10 cellular contexts compared by ENCODE assay signal in the genomic region with DNA sequence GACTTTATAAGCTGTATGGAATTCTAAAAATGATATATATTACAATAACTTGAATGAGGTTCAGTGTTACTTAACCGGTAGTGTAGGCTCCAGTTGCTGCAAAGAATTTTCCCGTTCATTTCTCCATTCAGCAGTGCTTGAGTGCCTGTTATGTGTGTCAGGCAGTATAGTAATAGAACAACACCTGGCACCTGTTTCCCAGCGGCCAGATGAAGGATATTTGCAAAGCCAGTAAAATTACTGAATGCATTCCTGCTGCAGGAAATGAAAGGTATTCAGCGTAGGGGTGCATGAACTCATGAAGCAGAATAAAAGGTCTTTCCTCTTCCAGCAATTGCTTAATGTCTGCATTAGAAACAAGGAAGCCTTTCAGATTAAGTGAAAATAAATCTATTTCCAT.
"Had no signal": no experiment of that assay in that cellular context is flagged by ENCODE, and none has a peak within 500 bp of the region (broad histone marks: within the 10 kb centered on the region; RNA-seq: fewer than 3 reads in every experiment).

No MANE protein-coding gene starts in this region.

- H3K36me3 Mint-ChIP-seq: activated naive CD4-positive, alpha-beta T cell treated with anti-CD3 and anti-CD28 coated beads, Interleukin-2, amount 50 U/mL, for 24 hours had no signal

- H3K27ac Mint-ChIP-seq: activated CD8-positive, alpha-beta T cell treated with anti-CD3 and anti-CD28 coated beads for 36 hours; activated naive CD4-positive, alpha-beta T cell treated with anti-CD3 and anti-CD28 coated beads, Interleukin-2, amount 50 U/mL, for 24 hours had no signal

- H3K36me3 ChIP-seq: adrenal gland, vagina had no signal

- H3K27me3 Mint-ChIP-seq: activated CD8-positive, alpha-beta T cell treated with anti-CD3 and anti-CD28 coated beads for 36 hours; activated naive CD4-positive, alpha-beta T cell treated with anti-CD3 and anti-CD28 coated beads, Interleukin-2, amount 50 U/mL, for 24 hours; naive thymus-derived CD8-positive, alpha-beta T cell had no signal

- H3K9me3 ChIP-seq: adrenal gland, left ventricle myocardium inferior, right atrium auricular region, tibial nerve, vagina had no signal

- DNase-seq: left ventricle myocardium inferior had no signal

- H3K4me3 Mint-ChIP-seq: activated CD8-positive, alpha-beta T cell treated with anti-CD3 and anti-CD28 coated beads for 36 hours; activated naive CD4-positive, alpha-beta T cell treated with anti-CD3 and anti-CD28 coated beads, Interleukin-2, amount 50 U/mL, for 24 hours; activated T-cell treated with anti-CD3 and anti-CD28 coated beads, Interleukin-2, amount 50 U/mL, for 4 hours had no signal

- H3K27me3 ChIP-seq: adrenal gland, right atrium auricular region, tibial nerve, vagina had no signal

- H3K9me3 Mint-ChIP-seq: activated CD8-positive, alpha-beta T cell treated with anti-CD3 and anti-CD28 coated beads for 36 hours; activated naive CD4-positive, alpha-beta T cell treated with anti-CD3 and anti-CD28 coated beads, Interleukin-2, amount 50 U/mL, for 24 hours; activated T-cell treated with anti-CD3 and anti-CD28 coated beads, Interleukin-2, amount 50 U/mL, for 4 hours; naive thymus-derived CD8-positive, alpha-beta T cell had no signal

- H3K4me3 ChIP-seq: adrenal gland, left ventricle myocardium inferior, right atrium auricular region, skin epidermis, tibial nerve, vagina had no signal

- H3K4me1 ChIP-seq: right atrium auricular region had no signal

- H3K27ac ChIP-seq: adrenal gland, left ventricle myocardium inferior, right atrium auricular region, skin epidermis, tibial nerve, vagina had no signal
